ENCODE assay signal across 17 cellular contexts in the genomic region with DNA sequence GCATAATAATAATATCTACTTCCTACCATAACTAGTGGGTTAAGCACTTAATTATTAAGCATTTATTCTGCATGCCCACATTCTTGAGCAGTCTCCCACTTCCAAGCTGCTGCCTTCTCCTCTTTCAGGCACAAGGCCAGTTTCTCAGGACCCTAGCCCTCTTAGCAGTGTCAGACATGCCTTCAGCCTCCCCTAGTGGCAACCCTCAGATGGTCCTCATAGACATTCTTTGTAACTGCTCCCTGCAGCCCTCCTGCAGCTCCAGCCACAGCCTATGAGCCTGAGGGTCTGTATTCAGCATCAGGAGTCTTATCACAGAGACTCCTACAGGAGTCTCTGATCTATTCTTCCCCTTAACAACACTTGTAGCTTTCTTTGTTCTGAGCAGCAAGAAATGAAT. TPM values are rescaled to one million over a fixed set of nuclear protein-coding genes. Genes with fewer than 3 reads are reported as not detected.
DNase-seq lines count a peak whose midpoint lies in the region; TF ChIP-seq lines count a peak whose summit lies in the region.
"Had no signal": no experiment of that assay in that cellular context is flagged by ENCODE, and none has a peak within 500 bp of the region (broad histone marks: within the 10 kb centered on the region; RNA-seq: fewer than 3 reads in every experiment).

No MANE protein-coding gene starts in this region.

- H3K4me3 ChIP-seq in MM.1S (ENCODE audit: low read length) (no peak overlapping the region), lower leg skin (ENCODE audit: low read depth, poor library complexity, severe bottlenecking) (no peak overlapping the region)
- H3K4me3 ChIP-seq: SK-N-MC, tibial artery had no signal

- H3K4me3 Mint-ChIP-seq in chondrocyte (ENCODE audit: unreplicated experiment), result no peak overlapping the region
- no peak overlapping the region for H3K4me3 Mint-ChIP-seq in neural crest cell
- H3K4me3 Mint-ChIP-seq: activated CD4-positive, alpha-beta T cell treated with anti-CD3 and anti-CD28 coated beads, Interleukin-2, amount 10 ng/mL, durations not matched to agents 24 days and 14 days had no signal

- DNase-seq in DMS53 (lab: John Stamatoyannopoulos, UW) (peak; percentile 18), DMS53 treated with DMSO at 0.1 percent for 48 hours (lab: John Stamatoyannopoulos, UW; ENCODE audit: unreplicated experiment) (no peak), MM.1S (no peak), chondrocyte (ENCODE audit: low spot score) (no peak), neural crest cell (ENCODE audit: low read depth, low spot score) (peak; percentile 18), substantia nigra (lab: John Stamatoyannopoulos, UW) (no peak), lower leg skin (ENCODE audit: low spot score in 2 of 2) (no peak), DMS79 (lab: John Stamatoyannopoulos, UW) (no peak)
- DNase-seq: activated CD4-positive, alpha-beta T cell treated with anti-CD3 and anti-CD28 coated beads, Interleukin-2, amount 10 ng/mL, durations not matched to agents 24 days and 14 days; EL; NCI-H526 treated with DMSO at 0.1 percent for 48 hours; tibial artery had no signal

- H3K36me3 ChIP-seq in MM.1S (replicated peaks; ENCODE audit: insufficient read depth, low read length), result no peaks in the 10 kb centered on the region
- H3K36me3 ChIP-seq: tibial artery had no signal

- no peaks in the 10 kb centered on the region for H4K20me1 ChIP-seq in MM.1S (ENCODE audit: insufficient read depth, low read length)

- H3K27ac ChIP-seq in MM.1S (ENCODE audit: low read length), result no peak overlapping the region
- H3K27ac ChIP-seq in substantia nigra (ENCODE audit: low read depth, low read length, poor library complexity, severe bottlenecking), result no peak overlapping the region
- H3K27ac ChIP-seq: SK-N-MC, tibial artery had no signal

- H3K9me3 Mint-ChIP-seq in chondrocyte (ENCODE audit: low read depth) (no peaks in the 10 kb centered on the region), neural crest cell (no peaks in the 10 kb centered on the region)
- H3K9me3 Mint-ChIP-seq: activated CD4-positive, alpha-beta T cell treated with anti-CD3 and anti-CD28 coated beads, Interleukin-2, amount 10 ng/mL, durations not matched to agents 24 days and 14 days; activated T-helper 2 cell treated with anti-CD3 and anti-CD28 coated beads, Interferon-gamma antibody, Interleukin-2, Interleukin-4, amounts not matched to agents 10 μg/mL and 5 μg/mL and 100 μg/mL, durations not matched to agents 14 hours and 24 hours and 36 hours had no signal

- peaks cover 13% of the 10 kb centered on the region for H3F3A ChIP-seq in MM.1S (ENCODE audit: insufficient read depth, low read length)

- no peaks in the 10 kb centered on the region for H3K9me3 ChIP-seq in MM.1S (replicated peaks; ENCODE audit: insufficient read depth, low read length)
- H3K9me3 ChIP-seq: tibial artery had no signal

- intact Hi-C loops in lower leg skin (cut with DNase I; ENCODE audit: low total_unique reads), result loop anchor here (5.0 kb wide), 1 partner anchor 320 kb away; no protein-coding TSS in a partner anchor

- H3K27ac Mint-ChIP-seq in chondrocyte (ENCODE audit: unreplicated experiment) (no peak overlapping the region), neural crest cell (ENCODE audit: unreplicated experiment) (no peak overlapping the region)
- H3K27ac Mint-ChIP-seq: activated CD4-positive, alpha-beta T cell treated with anti-CD3 and anti-CD28 coated beads, Interleukin-2, amount 10 ng/mL, durations not matched to agents 24 days and 14 days; activated T-helper 2 cell treated with anti-CD3 and anti-CD28 coated beads, Interferon-gamma antibody, Interleukin-2, Interleukin-4, amounts not matched to agents 10 μg/mL and 5 μg/mL and 100 μg/mL, durations not matched to agents 14 hours and 24 hours and 36 hours had no signal

- H3K4me2 ChIP-seq in MM.1S (ENCODE audit: low read depth, low read length), result no peak overlapping the region

- H3K27me3 Mint-ChIP-seq in chondrocyte (ENCODE audit: low read depth) (peaks cover 11% of the 10 kb centered on the region), neural crest cell (ENCODE audit: low read depth) (peaks cover 52% of the 10 kb centered on the region)

- no peaks in the 10 kb centered on the region for H3K9me2 ChIP-seq in MM.1S (replicated peaks; ENCODE audit: insufficient read depth, low read length)

- H3K79me2 ChIP-seq in MM.1S (ENCODE audit: low read length), result no peaks in the 10 kb centered on the region

- H3K4me1 Mint-ChIP-seq in chondrocyte (ENCODE audit: low read depth), result peaks cover 16% of the 10 kb centered on the region
- H3K4me1 Mint-ChIP-seq in neural crest cell, result no peaks in the 10 kb centered on the region

- TF ChIP-seq CTCF in MM.1S (IDR thresholded peaks at IDR 0.05; ENCODE audit: low read length) (peak; percentile 24), chondrocyte (IDR thresholded peaks at IDR 0.05) (peak; percentile 39), neural crest cell (conservative IDR thresholded peaks at IDR 0.05) (peak; percentile 46), lower leg skin (IDR thresholded peaks at IDR 0.05) (no peak)

- no peak for TF ChIP-seq POLR2A in lower leg skin (IDR thresholded peaks at IDR 0.05)

- no peak overlapping the region for H3K9ac ChIP-seq in MM.1S (ENCODE audit: low read length)

- no peaks in the 10 kb centered on the region for H3K36me3 Mint-ChIP-seq in chondrocyte (ENCODE audit: low read depth)
- H3K36me3 Mint-ChIP-seq in neural crest cell (ENCODE audit: low read depth), result no peaks in the 10 kb centered on the region

- H3K27me3 ChIP-seq in MM.1S (replicated peaks; ENCODE audit: insufficient read depth, low read length), result no peaks in the 10 kb centered on the region

- H3K4me1 ChIP-seq in MM.1S (ENCODE audit: low read length), result peaks cover 30% of the 10 kb centered on the region

- H2AFZ ChIP-seq in MM.1S (ENCODE audit: low read length), result no peak overlapping the region

RNA-seq across cellular contexts. Expression of a gene that starts 3.8 kb away (rescaled TPM):
- total RNA-seq in chondrocyte, result not detected in 3 replicates
- total RNA-seq in neural crest cell, result not detected in 2 replicates
- total RNA-seq in lower leg skin, result not detected
- total RNA-seq: A172, esophagus mucosa, skeletal muscle tissue had no signal

RNA-seq across cellular contexts. Expression of a gene that starts 57.3 kb away (rescaled TPM):
- not detected in 3 replicates for total RNA-seq in chondrocyte
- total RNA-seq in neural crest cell, result not detected in 2 replicates
- 1 to 10 TPM in 3 of 4 donors, under 1 TPM in 1; 0.80 to 7.6 (median 1.7) TPM for total RNA-seq in lower leg skin
- total RNA-seq: A172; activated CD4-positive, alpha-beta T cell treated with anti-CD3 and anti-CD28 coated beads, Interleukin-2, amount 10 ng/mL, durations not matched to agents 24 days and 14 days; activated T-helper 2 cell treated with anti-CD3 and anti-CD28 coated beads, Interferon-gamma antibody, Interleukin-2, Interleukin-4, amounts not matched to agents 10 μg/mL and 5 μg/mL and 100 μg/mL, durations not matched to agents 14 hours and 24 hours and 36 hours had no signal

Comparison
In these comparisons a context has a peak if more than half of its experiments do, and no peak if none do; other contexts are left out.
1. DNase-seq: peak in DMS53 (single experiment) and neural crest cell (single experiment); none in DMS53 treated with DMSO at 0.1 percent for 48 hours (single experiment), MM.1S (single experiment), chondrocyte (single experiment), substantia nigra (0 of 49), lower leg skin (0 of 2) and DMS79 (single experiment).
2. CTCF ChIP-seq: peak in MM.1S (single experiment), chondrocyte (single experiment) and neural crest cell (single experiment); none in lower leg skin (0 of 3).